In the genomic region with DNA sequence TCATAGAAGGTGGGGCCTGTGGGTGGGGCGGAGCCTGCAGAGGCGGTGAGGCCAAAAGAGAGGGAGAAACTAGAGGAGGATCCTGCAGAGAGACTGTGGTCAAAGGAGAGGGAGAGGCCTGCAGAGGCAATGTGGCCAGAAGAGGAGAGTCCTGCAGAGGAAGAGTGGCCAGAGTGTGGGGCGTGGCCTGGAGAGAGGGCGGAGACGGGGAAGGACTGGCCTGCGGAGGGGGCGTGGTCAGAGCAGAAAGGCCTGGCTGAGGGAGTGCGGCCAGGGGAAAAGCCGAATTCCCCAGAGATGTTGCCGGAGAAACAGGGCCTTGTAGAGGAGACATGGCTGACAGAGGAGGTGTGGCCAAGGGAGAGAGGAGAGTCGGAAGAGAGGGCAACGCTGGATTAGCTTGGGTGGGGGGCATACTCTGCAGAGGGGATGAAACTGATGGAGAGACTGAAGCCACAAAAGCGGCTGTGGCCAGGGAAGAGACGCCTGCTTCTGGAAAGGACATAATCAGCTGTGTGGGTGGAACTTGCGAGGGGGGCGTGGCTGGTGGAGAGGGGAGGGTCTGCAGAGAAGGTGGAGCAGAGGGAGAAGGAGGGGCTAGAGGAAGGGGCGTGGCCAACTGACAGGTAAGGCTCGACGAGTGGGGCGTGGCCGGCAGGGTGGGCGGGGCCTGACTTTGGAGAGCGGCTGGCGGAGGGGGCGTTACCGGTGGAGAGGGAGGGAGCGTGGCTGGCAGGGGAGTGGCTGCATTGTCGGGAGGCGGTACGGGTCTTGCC, we compare ENCODE assay signal across 8 cellular contexts. TPM values are rescaled to one million over a fixed set of nuclear protein-coding genes. Genes with fewer than 3 reads are reported as not detected.
DNase-seq lines count a peak whose midpoint lies in the region; ATAC-seq, FAIRE-seq and TF ChIP-seq lines count a peak whose summit lies in the region.

No MANE protein-coding gene starts in this region.

- no peak for FAIRE-seq in pancreas (lab: Jason Lieb, UNC)

- CTCF ChIA-PET in Calu3 (lab: Charles Lee), result no interaction called here

- TF ChIP-seq CTCF in Calu3 (IDR thresholded peaks at IDR 0.05; ENCODE audit: unreplicated experiment), result no peak
- no peak for TF ChIP-seq CTCF in pancreas (IDR thresholded peaks at IDR 0.05)
- TF ChIP-seq CTCF in thoracic aorta (IDR thresholded peaks at IDR 0.05), result no peak

- H3K9me3 ChIP-seq in pancreas (no peaks in the 10 kb centered on the region), thoracic aorta (no peaks in the 10 kb centered on the region)

- H3K4me3 ChIP-seq in pancreas, result peak overlapping the region in 1 of 4 donors; percentile 17
- peak overlapping the region; percentile 53 for H3K4me3 ChIP-seq in thoracic aorta

- ATAC-seq in pancreas (peak; percentile 17 to 54 (median 41)), thoracic aorta (ENCODE audit: insufficient number of reproducible peaks, low FRiP score, low read depth) (peak; percentile 35), HG03135 (IDR thresholded peaks at IDR 0.05; ENCODE audit: unreplicated experiment) (no peak)

- H3K27ac ChIP-seq in pancreas (peak overlapping the region; percentile 24 to 72 (median 50)), thoracic aorta (no peak overlapping the region)

- H3K27me3 ChIP-seq in pancreas (no peaks in the 10 kb centered on the region), thoracic aorta (replicated peaks; ENCODE audit: insufficient read depth) (peaks cover 6% of the 10 kb centered on the region)

- intact Hi-C loops in Calu3 (cut with micrococcal nuclease; ENCODE audit: unreplicated experiment) (no loop called here), pancreas (cut with DNase I) (no loop called here)

- peak overlapping the region; percentile 36 for H3K4me3 Mint-ChIP-seq in Calu3 (ENCODE audit: low read depth, unreplicated experiment)
- H3K4me3 Mint-ChIP-seq in activated naive CD4-positive, alpha-beta T cell treated with anti-CD3 and anti-CD28 coated beads, Interleukin-2, amount 50 U/mL, for 24 hours, result peak overlapping the region; percentile 74

- H3K36me3 ChIP-seq in pancreas (no peaks in the 10 kb centered on the region), thoracic aorta (no peaks in the 10 kb centered on the region)

- DNase-seq in Calu3 (peak; percentile 68), LHCN-M2 (ENCODE audit: low read depth) (peak; percentile 82), SKM-1 treated with dmso at 0.1 percent for 144 hours (lab: John Stamatoyannopoulos, UW; ENCODE audit: unreplicated experiment) (peak; percentile 91), glomerular visceral epithelial cell (ENCODE audit: extremely low spot score) (peak; percentile 91), pancreas (peak; percentile 91 to 99 (median 96)), thoracic aorta (ENCODE audit: low spot score) (peak; percentile 29)

- H3K4me1 ChIP-seq in pancreas (no peaks in the 10 kb centered on the region), thoracic aorta (ENCODE audit: control insufficient read depth in 1 of 2, low read depth in 2 of 2) (peaks cover 21 to 41% of the 10 kb centered on the region in 2 donors)

- H3K27me3 Mint-ChIP-seq in Calu3 (ENCODE audit: unreplicated experiment), result no peaks in the 10 kb centered on the region
- peaks cover 12% of the 10 kb centered on the region for H3K27me3 Mint-ChIP-seq in activated naive CD4-positive, alpha-beta T cell treated with anti-CD3 and anti-CD28 coated beads, Interleukin-2, amount 50 U/mL, for 24 hours

- peaks cover 50% of the 10 kb centered on the region for H3K36me3 Mint-ChIP-seq in Calu3 (ENCODE audit: insufficient read depth, unreplicated experiment)
- H3K36me3 Mint-ChIP-seq in activated naive CD4-positive, alpha-beta T cell treated with anti-CD3 and anti-CD28 coated beads, Interleukin-2, amount 50 U/mL, for 24 hours, result no peaks in the 10 kb centered on the region

- no peaks in the 10 kb centered on the region for H3K9me3 Mint-ChIP-seq in Calu3 (ENCODE audit: low read depth, unreplicated experiment)
- no peaks in the 10 kb centered on the region for H3K9me3 Mint-ChIP-seq in activated naive CD4-positive, alpha-beta T cell treated with anti-CD3 and anti-CD28 coated beads, Interleukin-2, amount 50 U/mL, for 24 hours

- BruUV-seq in Calu3 (replicated peaks; lab: Mats Ljungman, UMichigan), result no TSS peak

- WGBS in pancreas, 2 donors, result 5 to 7% methylated on average over 27 to 30 of the region's 30 CpGs

- peaks cover 10% of the 10 kb centered on the region for H3K4me1 Mint-ChIP-seq in Calu3 (ENCODE audit: low read depth, unreplicated experiment)
- peaks cover 23% of the 10 kb centered on the region for H3K4me1 Mint-ChIP-seq in activated naive CD4-positive, alpha-beta T cell treated with anti-CD3 and anti-CD28 coated beads, Interleukin-2, amount 50 U/mL, for 24 hours

- H3K27ac Mint-ChIP-seq in Calu3 (ENCODE audit: unreplicated experiment), result peak overlapping the region; percentile 55
- peak overlapping the region; percentile 71 for H3K27ac Mint-ChIP-seq in activated naive CD4-positive, alpha-beta T cell treated with anti-CD3 and anti-CD28 coated beads, Interleukin-2, amount 50 U/mL, for 24 hours

RNA-seq across cellular contexts. Expression of a gene that starts 2.5 kb away (rescaled TPM):
- total RNA-seq in Calu3 (2022) (10.8 and 11.7 TPM in 2 replicates), LHCN-M2 (2014; rRNA removed) (not detected in 2 replicates), pancreas (1 to 10 TPM; 1.6 to 2.1 (median 1.8) TPM), thoracic aorta (not detected)
- 0.02 TPM for polyA plus RNA-seq in LHCN-M2 (2012)
- polyA plus RNA-seq in pancreas, result 1 to 10 TPM; 2.8 to 3.1 TPM

RNA-seq across cellular contexts. Expression of a gene that starts 16.6 kb away (rescaled TPM):
- 8.0 and 9.1 TPM in 2 replicates for total RNA-seq in Calu3 (2022)
- total RNA-seq in LHCN-M2 (2014; rRNA removed), result 1.6 and 1.9 TPM in 2 replicates
- 1.1 TPM for polyA plus RNA-seq in LHCN-M2 (2012)
- 1 to 10 TPM; 4.6 to 6.1 (median 5.0) TPM for total RNA-seq in pancreas
- 1 to 10 TPM; 2.6 to 3.2 TPM for polyA plus RNA-seq in pancreas
- total RNA-seq in thoracic aorta, result under 1 TPM in 1 of 2 donors, not detected in 1; 0.14 TPM

RNA-seq across cellular contexts. Expression of a gene that starts 32.0 kb away (rescaled TPM):
- total RNA-seq in Calu3 (2022) (27.0 and 28.0 TPM in 2 replicates), LHCN-M2 (2014; rRNA removed) (9.8 and 13.0 TPM in 2 replicates), pancreas (10 to 100 TPM; 13.9 to 21.0 (median 16.1) TPM), thoracic aorta (10 to 100 TPM; 15.2 to 16.9 TPM)
- polyA plus RNA-seq in LHCN-M2 (2012), result 17.2 TPM
- 10 to 100 TPM; 21.6 to 45.3 TPM for polyA plus RNA-seq in pancreas

RNA-seq across cellular contexts. Expression of a gene that starts 41.7 kb away (rescaled TPM):
- total RNA-seq in Calu3 (2022) (12.2 and 12.5 TPM in 2 replicates), LHCN-M2 (2014; rRNA removed) (19.5 and 21.5 TPM in 2 replicates), pancreas (1 to 10 TPM; 3.0 to 5.2 (median 4.6) TPM), thoracic aorta (10 to 100 TPM; 12.1 to 16.8 TPM)
- 25.1 TPM for polyA plus RNA-seq in LHCN-M2 (2012)
- 1 to 10 TPM; 7.6 to 9.1 TPM for polyA plus RNA-seq in pancreas

RNA-seq across cellular contexts. Expression of a gene that starts 42.9 kb away (rescaled TPM):
- total RNA-seq in Calu3 (2022) (0.94 and 1.6 TPM in 2 replicates), LHCN-M2 (2014; rRNA removed) (1.9 and 3.5 TPM in 2 replicates), pancreas (1 to 10 TPM in 1 of 6 donors, under 1 TPM in 4, not detected in 1; 0.16 to 1.1 (median 0.52) TPM), thoracic aorta (not detected)
- 1.7 TPM for polyA plus RNA-seq in LHCN-M2 (2012)
- polyA plus RNA-seq in pancreas, result 1 to 10 TPM in 1 of 2 donors, not detected in 1; 2.2 TPM

Comparison
In these comparisons a context has a peak if more than half of its experiments do, and no peak if none do; other contexts are left out.
1. DNase-seq: peak in every context shown above with its lines; median percentile 96 in pancreas; 91 in SKM-1 treated with dmso at 0.1 percent for 144 hours; 91 in glomerular visceral epithelial cell; 82 in LHCN-M2; 68 in Calu3; 29 in thoracic aorta.
2. H3K27ac ChIP-seq: peak in pancreas (4 of 4); none in thoracic aorta (0 of 2).